ENCODE assay signal across 1 cellular context in the genomic region with DNA sequence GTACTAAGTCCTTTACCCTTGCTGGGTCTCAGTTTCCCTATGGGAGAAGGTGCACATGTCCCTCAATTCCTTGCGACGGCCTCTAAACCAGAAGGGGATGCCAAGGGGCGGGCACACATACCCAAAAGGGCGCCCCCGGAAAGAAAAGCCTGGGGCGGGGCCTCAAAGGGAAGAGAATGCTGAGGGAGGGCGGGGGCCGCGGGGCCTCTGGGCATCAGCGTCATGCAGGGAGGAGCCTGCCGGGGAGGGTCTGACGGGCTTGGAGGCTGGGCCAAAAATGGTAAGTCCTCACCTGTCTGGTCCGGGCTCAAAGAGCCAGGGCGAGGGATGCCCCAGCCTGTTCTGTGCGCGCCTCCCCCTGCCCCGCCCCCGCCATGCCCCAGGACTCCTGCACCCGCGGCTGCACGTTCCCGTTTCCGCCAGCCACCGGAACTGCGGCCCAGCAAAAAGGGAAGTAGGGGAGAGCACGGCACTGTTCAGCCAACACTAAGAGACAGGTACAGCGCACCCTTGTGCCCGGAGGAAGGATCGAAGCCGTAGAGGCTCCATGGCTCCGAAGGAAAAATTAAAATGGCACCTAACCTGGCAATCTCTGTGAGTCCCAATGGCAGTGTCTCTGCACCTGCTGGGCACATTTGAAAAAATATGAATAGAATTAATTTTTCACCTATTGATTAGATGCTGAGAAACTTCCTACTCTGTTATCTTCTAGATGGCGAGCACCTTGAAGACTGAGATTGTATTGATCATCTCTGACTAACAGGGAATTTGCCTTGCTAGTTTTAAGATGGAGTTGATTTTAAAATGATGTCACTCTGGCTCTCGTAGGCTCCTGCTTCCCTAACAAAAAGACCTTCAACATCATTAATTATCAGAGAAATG.
A peak's percentile ranks its signal among the peaks of the same experiment; 100 is the strongest.
TF ChIP-seq lines count a peak whose summit lies in the region.

A gene (minus strand): TSS at position 434 of the 882 bp plus-strand sequence. CDS start 14,976 bp downstream, outside the sequence.

TF ChIP-seq in SK-N-SH, 30 proteins besides CTCF, POLR2A, EP300 and RAD21 (continued from another document):
- TF ChIP-seq, protein P1, sequence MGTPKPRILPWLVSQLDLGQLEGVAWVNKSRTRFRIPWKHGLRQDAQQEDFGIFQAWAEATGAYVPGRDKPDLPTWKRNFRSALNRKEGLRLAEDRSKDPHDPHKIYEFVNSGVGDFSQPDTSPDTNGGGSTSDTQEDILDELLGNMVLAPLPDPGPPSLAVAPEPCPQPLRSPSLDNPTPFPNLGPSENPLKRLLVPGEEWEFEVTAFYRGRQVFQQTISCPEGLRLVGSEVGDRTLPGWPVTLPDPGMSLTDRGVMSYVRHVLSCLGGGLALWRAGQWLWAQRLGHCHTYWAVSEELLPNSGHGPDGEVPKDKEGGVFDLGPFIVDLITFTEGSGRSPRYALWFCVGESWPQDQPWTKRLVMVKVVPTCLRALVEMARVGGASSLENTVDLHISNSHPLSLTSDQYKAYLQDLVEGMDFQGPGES (IDR thresholded peaks at IDR 0.05; ENCODE audit: low read depth, low read length), result no peak
- TF ChIP-seq RXRA (IDR thresholded peaks at IDR 0.05; ENCODE audit: borderline replicate concordance, low read depth) (no peak), MXI1 (IDR thresholded peaks at IDR 0.05; ENCODE audit: low read depth, low read length) (peak; percentile 32), NFIC (IDR thresholded peaks at IDR 0.05; ENCODE audit: borderline replicate concordance) (no peak), NRF1 (IDR thresholded peaks at IDR 0.05; ENCODE audit: low read depth, low read length) (no peak), FOXJ3 (CRISPR knock-in tag; IDR thresholded peaks at IDR 0.05) (0 out of 2 replicates have a peak, but pooled peaks have one; percentile 49), SMC3 (IDR thresholded peaks at IDR 0.05; ENCODE audit: low read depth, low read length) (peak; percentile 17; the same call in 1 of the 2 replicates), GATA2 (CRISPR knock-in tag; IDR thresholded peaks at IDR 0.05) (no peak), FOXM1 (IDR thresholded peaks at IDR 0.05; ENCODE audit: low read depth) (no peak), YY1 (IDR thresholded peaks at IDR 0.05; ENCODE audit: low read depth) (peak; percentile 85), ELF1 (IDR thresholded peaks at IDR 0.05) (peak; percentile 73), TCF12 (IDR thresholded peaks at IDR 0.05) (no peak), SIN3A (IDR thresholded peaks at IDR 0.05; ENCODE audit: borderline replicate concordance, low read depth, low read length) (peak; percentile 79), TAF1 (IDR thresholded peaks at IDR 0.05; ENCODE audit: borderline replicate concordance, low read depth, low read length) (peak; percentile 84)
- TF ChIP-seq, protein P2, sequence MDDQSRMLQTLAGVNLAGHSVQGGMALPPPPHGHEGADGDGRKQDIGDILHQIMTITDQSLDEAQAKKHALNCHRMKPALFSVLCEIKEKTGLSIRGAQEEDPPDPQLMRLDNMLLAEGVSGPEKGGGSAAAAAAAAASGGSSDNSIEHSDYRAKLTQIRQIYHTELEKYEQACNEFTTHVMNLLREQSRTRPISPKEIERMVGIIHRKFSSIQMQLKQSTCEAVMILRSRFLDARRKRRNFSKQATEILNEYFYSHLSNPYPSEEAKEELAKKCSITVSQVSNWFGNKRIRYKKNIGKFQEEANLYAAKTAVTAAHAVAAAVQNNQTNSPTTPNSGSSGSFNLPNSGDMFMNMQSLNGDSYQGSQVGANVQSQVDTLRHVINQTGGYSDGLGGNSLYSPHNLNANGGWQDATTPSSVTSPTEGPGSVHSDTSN (IDR thresholded peaks at IDR 0.05), result no peak
- TF ChIP-seq, protein P3, sequence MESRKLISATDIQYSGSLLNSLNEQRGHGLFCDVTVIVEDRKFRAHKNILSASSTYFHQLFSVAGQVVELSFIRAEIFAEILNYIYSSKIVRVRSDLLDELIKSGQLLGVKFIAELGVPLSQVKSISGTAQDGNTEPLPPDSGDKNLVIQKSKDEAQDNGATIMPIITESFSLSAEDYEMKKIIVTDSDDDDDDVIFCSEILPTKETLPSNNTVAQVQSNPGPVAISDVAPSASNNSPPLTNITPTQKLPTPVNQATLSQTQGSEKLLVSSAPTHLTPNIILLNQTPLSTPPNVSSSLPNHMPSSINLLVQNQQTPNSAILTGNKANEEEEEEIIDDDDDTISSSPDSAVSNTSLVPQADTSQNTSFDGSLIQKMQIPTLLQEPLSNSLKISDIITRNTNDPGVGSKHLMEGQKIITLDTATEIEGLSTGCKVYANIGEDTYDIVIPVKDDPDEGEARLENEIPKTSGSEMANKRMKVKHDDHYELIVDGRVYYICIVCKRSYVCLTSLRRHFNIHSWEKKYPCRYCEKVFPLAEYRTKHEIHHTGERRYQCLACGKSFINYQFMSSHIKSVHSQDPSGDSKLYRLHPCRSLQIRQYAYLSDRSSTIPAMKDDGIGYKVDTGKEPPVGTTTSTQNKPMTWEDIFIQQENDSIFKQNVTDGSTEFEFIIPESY (IDR thresholded peaks at IDR 0.05; ENCODE audit: borderline replicate concordance, low read depth), result 0 out of 2 replicates have a peak, but pooled peaks have one; percentile 26
- TF ChIP-seq, protein P4, sequence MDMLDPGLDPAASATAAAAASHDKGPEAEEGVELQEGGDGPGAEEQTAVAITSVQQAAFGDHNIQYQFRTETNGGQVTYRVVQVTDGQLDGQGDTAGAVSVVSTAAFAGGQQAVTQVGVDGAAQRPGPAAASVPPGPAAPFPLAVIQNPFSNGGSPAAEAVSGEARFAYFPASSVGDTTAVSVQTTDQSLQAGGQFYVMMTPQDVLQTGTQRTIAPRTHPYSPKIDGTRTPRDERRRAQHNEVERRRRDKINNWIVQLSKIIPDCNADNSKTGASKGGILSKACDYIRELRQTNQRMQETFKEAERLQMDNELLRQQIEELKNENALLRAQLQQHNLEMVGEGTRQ (IDR thresholded peaks at IDR 0.05; ENCODE audit: borderline replicate concordance, low read depth, low read length), result no peak
- TF ChIP-seq, protein P5, sequence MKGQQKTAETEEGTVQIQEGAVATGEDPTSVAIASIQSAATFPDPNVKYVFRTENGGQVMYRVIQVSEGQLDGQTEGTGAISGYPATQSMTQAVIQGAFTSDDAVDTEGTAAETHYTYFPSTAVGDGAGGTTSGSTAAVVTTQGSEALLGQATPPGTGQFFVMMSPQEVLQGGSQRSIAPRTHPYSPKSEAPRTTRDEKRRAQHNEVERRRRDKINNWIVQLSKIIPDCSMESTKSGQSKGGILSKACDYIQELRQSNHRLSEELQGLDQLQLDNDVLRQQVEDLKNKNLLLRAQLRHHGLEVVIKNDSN (IDR thresholded peaks at IDR 0.05; ENCODE audit: borderline replicate concordance, low read depth), result no peak; the same call in 1 of the 2 replicates
